9 cellular contexts compared by ENCODE assay signal in genomic region chr12:64618953-64619590, GRCh38. TPM values are rescaled to one million over a fixed set of nuclear protein-coding genes. Genes with fewer than 3 reads are reported as not detected.
DNase-seq lines count a peak whose midpoint lies in the region; ATAC-seq and TF ChIP-seq lines count a peak whose summit lies in the region.
"Had no signal": no experiment of that assay in that cellular context is flagged by ENCODE, and none has a peak within 500 bp of the region (broad histone marks: within the 10 kb centered on the region; RNA-seq: fewer than 3 reads in every experiment).

No MANE protein-coding gene starts in this region.

- H3K4me3 Mint-ChIP-seq in glutamatergic neuron (ENCODE audit: unreplicated experiment), result no peak overlapping the region

- intact Hi-C loops in left cardiac atrium (cut with DNase I), result loop anchor here in 1 of 2 donors (10.0 kb wide), 1 partner anchor 76 kb away; no protein-coding TSS in a partner anchor

- no peaks in the 10 kb centered on the region for H3K9me3 Mint-ChIP-seq in glutamatergic neuron (ENCODE audit: unreplicated experiment)

- DNase-seq in AG10803 (ENCODE audit: low read depth) (peak; percentile 80), left cardiac atrium (no peak), glutamatergic neuron (no peak), middle frontal gyrus (ENCODE audit: extremely low spot score, low spot score) (no peak)
- DNase-seq in stimulated activated naive CD4-positive, alpha-beta T cell (lab: John Stamatoyannopoulos, UW), result no peak

- peaks cover 2% of the 10 kb centered on the region for H3K4me1 Mint-ChIP-seq in glutamatergic neuron (ENCODE audit: low read depth, unreplicated experiment)

- peaks cover 1% of the 10 kb centered on the region for H3K27me3 Mint-ChIP-seq in glutamatergic neuron (ENCODE audit: unreplicated experiment)

- no peak overlapping the region for H3K27ac Mint-ChIP-seq in glutamatergic neuron (ENCODE audit: unreplicated experiment)

- ATAC-seq in GM18861 (IDR thresholded peaks at IDR 0.05; ENCODE audit: unreplicated experiment) (peak; percentile 42), HG03103 (IDR thresholded peaks at IDR 0.05; ENCODE audit: low read depth, unreplicated experiment) (peak; percentile 47), SK-N-SH treated with all-trans-retinoic acid at 6 μM for 48 hours (peak; percentile 79), left cardiac atrium (peak; percentile 67 to 73)
- ATAC-seq: HCT116 had no signal

- H3K4me3 ChIP-seq in AG10803 (ENCODE audit: low read length), result no peak overlapping the region

- H3K36me3 Mint-ChIP-seq in glutamatergic neuron (ENCODE audit: unreplicated experiment), result no peaks in the 10 kb centered on the region

- no peak for TF ChIP-seq CTCF in AG10803 (conservative IDR thresholded peaks at IDR 0.05; ENCODE audit: low read length)
- TF ChIP-seq CTCF in glutamatergic neuron (IDR thresholded peaks at IDR 0.05; ENCODE audit: partially characterized antibody, unreplicated experiment), result no peak

TF ChIP-seq in SK-N-SH treated with all-trans-retinoic acid at 6 μM for 48 hours, 23 proteins besides CTCF, POLR2A, EP300 and RAD21:
- TF ChIP-seq ARNTL (CRISPR knock-in tag; IDR thresholded peaks at IDR 0.05; ENCODE audit: borderline replicate concordance, low read depth) (no peak), PATZ1 (CRISPR knock-in tag; IDR thresholded peaks at IDR 0.05; ENCODE audit: borderline replicate concordance) (no peak), ZFP30 (CRISPR knock-in tag; IDR thresholded peaks at IDR 0.05) (no peak), CSRNP3 (CRISPR knock-in tag; IDR thresholded peaks at IDR 0.05) (no peak), TCF4 (CRISPR knock-in tag; IDR thresholded peaks at IDR 0.05; ENCODE audit: borderline replicate concordance) (no peak), CREB5 (CRISPR knock-in tag; IDR thresholded peaks at IDR 0.05; ENCODE audit: low read depth) (no peak), POU6F1 (CRISPR knock-in tag; IDR thresholded peaks at IDR 0.05; ENCODE audit: borderline replicate concordance, low read depth) (no peak), BACH2 (CRISPR knock-in tag; IDR thresholded peaks at IDR 0.05; ENCODE audit: borderline replicate concordance) (no peak)

RNA-seq across cellular contexts. Expression of gene RASSF3, which starts 8.8 kb away (rescaled TPM):
- 100 to 1,000 TPM; 116 to 118 TPM for total RNA-seq in left cardiac atrium
- total RNA-seq in glutamatergic neuron (ENCODE audit: unreplicated experiment), result 28.2 TPM
